9 cellular contexts compared by ENCODE assay signal in genomic region chr4:151098191-151098590, GRCh38. TPM values are rescaled to one million over a fixed set of nuclear protein-coding genes. Genes with fewer than 3 reads are reported as not detected.
DNase-seq lines count a peak whose midpoint lies in the region; ATAC-seq and TF ChIP-seq lines count a peak whose summit lies in the region.
"Had no signal": no experiment of that assay in that cellular context is flagged by ENCODE, and none has a peak within 500 bp of the region (broad histone marks: within the 10 kb centered on the region; RNA-seq: fewer than 3 reads in every experiment).

No MANE protein-coding gene starts in this region.

- CTCF ChIA-PET in CD4-positive, alpha-beta T cell (lab: Charles Lee): interaction anchor here (0.9 to 1.0 kb wide), 3 partner anchors 17 to 1695 kb away, joined by 3 to 13 read pairs (median 3); partner anchors contain the start of gene LRBA

- H3K36me3 Mint-ChIP-seq in CD4-positive, alpha-beta T cell (ENCODE audit: low read depth): peaks cover 41% of the 10 kb centered on the region
- H3K36me3 Mint-ChIP-seq in memory B cell: peaks cover 18% of the 10 kb centered on the region

- H2AFZ ChIP-seq in smooth muscle cell (ENCODE audit: low read depth): no peak overlapping the region

- no peak for TF ChIP-seq CTCF in CD4-positive, alpha-beta T cell (IDR thresholded peaks at IDR 0.05)
- no peak for TF ChIP-seq CTCF in smooth muscle cell (IDR thresholded peaks at IDR 0.05; ENCODE audit: borderline replicate concordance, insufficient read depth, poor library complexity, severe bottlenecking)

- no peaks in the 10 kb centered on the region for H3K36me3 ChIP-seq in smooth muscle cell (ENCODE audit: low read depth)

- peaks cover 34% of the 10 kb centered on the region for H4K20me1 ChIP-seq in smooth muscle cell (ENCODE audit: low read depth)

- DNase-seq in CD4-positive, alpha-beta T cell: no peak
- DNase-seq in GM19240 (ENCODE audit: insufficient read length, low spot score): peak; percentile 9
- DNase-seq in RPMI8226: peak; percentile 24
- peak; percentile 18 to 19 for DNase-seq in memory B cell (ENCODE audit: low spot score in 2 of 2)
- no peak for DNase-seq in H4 (ENCODE audit: low spot score)
- no peak for DNase-seq in smooth muscle cell (lab: John Stamatoyannopoulos, UW; ENCODE audit: unreplicated experiment)
- DNase-seq in NCI-H345 treated with DMSO at 0.1 percent for 48 hours (lab: John Stamatoyannopoulos, UW; ENCODE audit: unreplicated experiment): no peak
- DNase-seq: endodermal cell had no signal

- peak overlapping the region; percentile 88 for H3K27ac Mint-ChIP-seq in CD4-positive, alpha-beta T cell
- H3K27ac Mint-ChIP-seq in memory B cell: peak overlapping the region; percentile 96

- intact Hi-C loops in CD4-positive, alpha-beta T cell (cut with DNase I, micrococcal nuclease): loop anchor here in 1 of 2 experiments (2.0 to 5.0 kb wide), 4 partner anchors 309 to 1681 kb away; partner anchors contain the start of genes ARFIP1, FBXW7, FHIP1A and GATB

- 99% methylated on average over 5 of the region's 5 CpGs for WGBS in smooth muscle cell (ENCODE audit: low lambda C conversion rate)

- no peaks in the 10 kb centered on the region for H3K9me3 Mint-ChIP-seq in CD4-positive, alpha-beta T cell
- peaks cover 2% of the 10 kb centered on the region for H3K9me3 Mint-ChIP-seq in memory B cell

- no peaks in the 10 kb centered on the region for H3K9me3 ChIP-seq in CD4-positive, alpha-beta T cell (ENCODE audit: control insufficient read depth, low read length)
- no peaks in the 10 kb centered on the region for H3K9me3 ChIP-seq in smooth muscle cell (replicated peaks; ENCODE audit: low read depth)

- peak overlapping the region; percentile 87 for H3K4me3 Mint-ChIP-seq in CD4-positive, alpha-beta T cell
- H3K4me3 Mint-ChIP-seq in memory B cell: peak overlapping the region; percentile 72

- H3K9ac ChIP-seq in smooth muscle cell (ENCODE audit: low read depth): no peak overlapping the region

- peaks cover 31% of the 10 kb centered on the region for H3K79me2 ChIP-seq in smooth muscle cell (ENCODE audit: low read depth)

- H3F3A ChIP-seq in smooth muscle cell (ENCODE audit: low read depth): peaks cover 7% of the 10 kb centered on the region

- ATAC-seq in CD4-positive, alpha-beta T cell (ENCODE audit: poor library complexity): no peak
- no peak for ATAC-seq in memory B cell (ENCODE audit: low read depth)
- no peak for ATAC-seq in GM19455 (IDR thresholded peaks at IDR 0.05; ENCODE audit: unreplicated experiment)

- H3K4me2 ChIP-seq in smooth muscle cell: no peak overlapping the region

- no peak overlapping the region for H3K4me3 ChIP-seq in smooth muscle cell

- no peaks in the 10 kb centered on the region for H3K27me3 ChIP-seq in CD4-positive, alpha-beta T cell (ENCODE audit: control insufficient read depth, insufficient read depth, low read length)
- no peaks in the 10 kb centered on the region for H3K27me3 ChIP-seq in smooth muscle cell (ENCODE audit: low read depth)

- peak overlapping the region; percentile 82 for H3K27ac ChIP-seq in CD4-positive, alpha-beta T cell (ENCODE audit: low read depth, low read length)
- H3K27ac ChIP-seq in smooth muscle cell (ENCODE audit: low read depth): no peak overlapping the region

- POLR2A ChIA-PET in CD4-positive, alpha-beta T cell (lab: Charles Lee): interaction anchor here (0.7 to 4.4 kb wide), 7 partner anchors 19 to 1681 kb away, joined by 3 to 78 read pairs (median 3); partner anchors contain the start of genes ARFIP1, LRBA and TIGD4

- H3K27me3 Mint-ChIP-seq in CD4-positive, alpha-beta T cell: no peaks in the 10 kb centered on the region
- H3K27me3 Mint-ChIP-seq in memory B cell: peaks cover 2% of the 10 kb centered on the region

- H3K4me1 Mint-ChIP-seq in CD4-positive, alpha-beta T cell (ENCODE audit: low read depth): peaks cover 30% of the 10 kb centered on the region
- peaks cover 21% of the 10 kb centered on the region for H3K4me1 Mint-ChIP-seq in memory B cell

- peaks cover 19% of the 10 kb centered on the region for H3K4me1 ChIP-seq in smooth muscle cell (ENCODE audit: low read depth)

RNA-seq across cellular contexts. Expression of gene RPS3A, which starts 1.2 kb away (rescaled TPM):
- total RNA-seq in CD4-positive, alpha-beta T cell: 1,000 to 10,000 TPM; 3,925 to 4,071 TPM
- total RNA-seq in H4 (2014; rRNA removed; shearing (Covaris generic)): 5,710 and 6,047 TPM in 2 replicates
- total RNA-seq in smooth muscle cell: 3,775 and 4,094 TPM in 2 replicates
- polyA plus RNA-seq in smooth muscle cell: 682 and 699 TPM in 2 replicates

Comparison
In these comparisons a context has a peak if more than half of its experiments do, and no peak if none do; other contexts are left out.
1. DNase-seq: peak in GM19240 (single experiment), RPMI8226 (single experiment) and memory B cell (2 of 2); none in CD4-positive, alpha-beta T cell (0 of 10), H4 (single experiment), smooth muscle cell (single experiment) and NCI-H345 treated with DMSO at 0.1 percent for 48 hours (single experiment).